In the genomic region with DNA sequence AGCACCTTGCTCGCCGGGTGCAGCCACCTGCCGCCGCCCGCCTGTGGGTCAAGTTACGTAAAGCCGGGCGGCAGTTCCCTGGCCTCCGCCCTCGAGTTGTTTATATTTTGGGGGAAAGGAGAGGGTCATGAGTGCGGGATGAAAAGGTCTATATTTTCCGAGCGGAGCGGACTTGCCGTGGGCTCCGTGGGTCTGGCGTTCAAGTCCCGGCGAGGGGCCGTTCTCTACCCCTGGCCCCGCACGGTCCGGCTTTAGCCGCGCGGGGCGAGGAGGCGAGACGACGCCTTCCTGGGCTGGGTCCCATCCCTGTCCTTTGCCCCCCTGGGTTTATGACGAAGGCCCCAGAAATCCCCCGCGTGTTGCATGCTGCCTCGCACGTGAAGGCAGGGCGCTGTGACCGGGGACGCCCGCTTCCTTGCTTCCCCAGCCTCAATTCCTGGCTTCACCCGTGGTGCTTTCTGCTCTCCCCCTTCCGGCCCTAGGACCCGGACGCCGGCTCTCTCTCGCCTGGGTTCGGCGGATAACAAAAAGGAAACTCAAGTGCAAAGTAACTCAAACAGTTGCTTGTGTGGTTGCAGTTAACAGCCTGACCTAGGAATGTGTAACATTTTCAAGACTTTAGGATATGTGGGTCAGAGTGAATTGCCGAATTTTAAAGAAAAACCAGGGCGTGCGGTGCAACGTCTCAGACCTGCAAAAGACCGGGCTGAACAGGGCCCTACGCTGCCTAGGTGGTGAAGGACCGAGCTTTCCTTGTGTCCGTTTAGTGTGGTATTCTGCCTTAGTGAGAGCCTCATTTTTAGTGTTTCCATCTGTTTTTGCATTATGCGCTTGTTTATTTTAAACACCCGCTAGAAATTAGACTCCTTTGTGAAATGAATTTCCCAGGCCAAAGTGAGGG, we compare ENCODE assay signal across 8 cellular contexts. TPM values are rescaled to one million over a fixed set of nuclear protein-coding genes. Genes with fewer than 3 reads are reported as not detected.
DNase-seq lines count a peak whose midpoint lies in the region; ATAC-seq and TF ChIP-seq lines count a peak whose summit lies in the region.

No MANE protein-coding gene starts in this region.

- H3K9me2 ChIP-seq in OCI-LY7 (ENCODE audit: insufficient read depth, low read length) = no peaks in the 10 kb centered on the region

- H3K79me2 ChIP-seq in OCI-LY7 (ENCODE audit: insufficient read depth, low read depth, low read length) = peaks cover 52% of the 10 kb centered on the region

- H4K20me1 ChIP-seq in OCI-LY7 (ENCODE audit: insufficient read depth, low read length) = peaks cover 17% of the 10 kb centered on the region; the same call in 1 of the 2 replicates

- H3K4me1 Mint-ChIP-seq in natural killer cell = peaks cover 19 to 31% of the 10 kb centered on the region in 2 donors
- H3K4me1 Mint-ChIP-seq in stimulated activated naive CD8-positive, alpha-beta T cell treated with anti-CD3 and anti-CD28 coated beads, Interleukin-15, Interleukin-2, amounts not matched to agents 100 ng/mL and 50 ng/mL, for 24 hours (ENCODE audit: low read depth) = peaks cover 31% of the 10 kb centered on the region

- TF ChIP-seq CTCF in OCI-LY7 (conservative IDR thresholded peaks at IDR 0.05; ENCODE audit: low read length) = no peak
- TF ChIP-seq CTCF in fibroblast of mammary gland (conservative IDR thresholded peaks at IDR 0.05; ENCODE audit: control insufficient read depth, insufficient read depth, low read depth, low read length) = no peak
- no peak for TF ChIP-seq CTCF in natural killer cell (IDR thresholded peaks at IDR 0.05)

- H3K27ac ChIP-seq in OCI-LY7 (ENCODE audit: low read depth, low read length, poor library complexity, severe bottlenecking) = peak overlapping the region; percentile 58

- H3K27me3 Mint-ChIP-seq in natural killer cell (ENCODE audit: low read depth in 2 of 2) = no peaks in the 10 kb centered on the region
- no peaks in the 10 kb centered on the region for H3K27me3 Mint-ChIP-seq in stimulated activated naive CD8-positive, alpha-beta T cell treated with anti-CD3 and anti-CD28 coated beads, Interleukin-15, Interleukin-2, amounts not matched to agents 100 ng/mL and 50 ng/mL, for 24 hours

- H3K4me3 Mint-ChIP-seq in natural killer cell = peak overlapping the region; percentile 96
- H3K4me3 Mint-ChIP-seq in stimulated activated naive CD8-positive, alpha-beta T cell treated with anti-CD3 and anti-CD28 coated beads, Interleukin-15, Interleukin-2, amounts not matched to agents 100 ng/mL and 50 ng/mL, for 24 hours = peak overlapping the region; percentile 96

- peak; percentile 70 for DNase-seq in OCI-LY7 (ENCODE audit: low spot score)
- DNase-seq in activated T-cell treated with anti-CD3 and anti-CD28 coated beads, Interleukin-2, amount 50 U/mL, for 48 hours = peak; percentile 67 to 71
- DNase-seq in fibroblast of mammary gland (ENCODE audit: low read depth) = peak; percentile 14
- DNase-seq in natural killer cell = peak; percentile 49

- POLR2A ChIA-PET in OCI-LY7 (lab: Charles Lee) = no interaction called here

- H3K9me3 Mint-ChIP-seq in natural killer cell = no peaks in the 10 kb centered on the region
- no peaks in the 10 kb centered on the region for H3K9me3 Mint-ChIP-seq in stimulated activated naive CD8-positive, alpha-beta T cell treated with anti-CD3 and anti-CD28 coated beads, Interleukin-15, Interleukin-2, amounts not matched to agents 100 ng/mL and 50 ng/mL, for 24 hours

- no peaks in the 10 kb centered on the region for H3K36me3 ChIP-seq in OCI-LY7 (ENCODE audit: insufficient read depth, low read length)

- no peaks in the 10 kb centered on the region for H3K36me3 Mint-ChIP-seq in natural killer cell
- H3K36me3 Mint-ChIP-seq in stimulated activated naive CD8-positive, alpha-beta T cell treated with anti-CD3 and anti-CD28 coated beads, Interleukin-15, Interleukin-2, amounts not matched to agents 100 ng/mL and 50 ng/mL, for 24 hours (ENCODE audit: low read depth) = peaks cover 4% of the 10 kb centered on the region

- no TSS peak for BruUV-seq in OCI-LY7 (replicated peaks; lab: Mats Ljungman, UMichigan)

- intact Hi-C loops in OCI-LY7 (cut with micrococcal nuclease; ENCODE audit: unreplicated experiment) = loop anchor here (5.0 to 10.0 kb wide), 4 partner anchors 786 to 1119 kb away; a partner anchor contains a TSS
- intact Hi-C loops in natural killer cell (cut with micrococcal nuclease) = loop anchor here (5.0 kb wide), 1 partner anchor 854 kb away; a partner anchor contains a TSS

- no peaks in the 10 kb centered on the region for H3K9me3 ChIP-seq in OCI-LY7 (ENCODE audit: low read length)

- H2AFZ ChIP-seq in OCI-LY7 (ENCODE audit: low read length) = peak overlapping the region; percentile 88

- peak overlapping the region; percentile 87 to 91 for H3K27ac Mint-ChIP-seq in natural killer cell
- peak overlapping the region; percentile 85 for H3K27ac Mint-ChIP-seq in stimulated activated naive CD8-positive, alpha-beta T cell treated with anti-CD3 and anti-CD28 coated beads, Interleukin-15, Interleukin-2, amounts not matched to agents 100 ng/mL and 50 ng/mL, for 24 hours

- peaks cover 27% of the 10 kb centered on the region for H3K4me1 ChIP-seq in OCI-LY7 (ENCODE audit: insufficient read depth, low read length, poor library complexity, severe bottlenecking)

- H3K4me2 ChIP-seq in OCI-LY7 (ENCODE audit: low read length) = peak overlapping the region; percentile 81

- peak overlapping the region; percentile 86 for H3K4me3 ChIP-seq in OCI-LY7 (ENCODE audit: low read depth, low read length, poor library complexity, severe bottlenecking)
- peak overlapping the region; percentile 79 for H3K4me3 ChIP-seq in fibroblast of mammary gland (ENCODE audit: control insufficient read depth, low read depth, low read length)

- ATAC-seq in GM18867 (IDR thresholded peaks at IDR 0.05; ENCODE audit: unreplicated experiment) (peak; percentile 12), HG03025 (IDR thresholded peaks at IDR 0.05; ENCODE audit: low FRiP score, unreplicated experiment) (peak; percentile 21), natural killer cell (peak; percentile 28 to 39 (median 31)), HG03108 (IDR thresholded peaks at IDR 0.05; ENCODE audit: unreplicated experiment) (no peak)

- CTCF ChIA-PET in OCI-LY7 (lab: Charles Lee; ENCODE audit: unreplicated experiment) = no interaction called here

RNA-seq across cellular contexts. Expression of a gene that starts 0.8 kb away (rescaled TPM):
- total RNA-seq in OCI-LY7 (2014; rRNA removed; shearing (Covaris generic)) = 22.8 and 27.0 TPM in 2 replicates
- total RNA-seq in OCI-LY7 (2022) = 44.6 and 52.6 TPM in 2 replicates
- 10 to 100 TPM; 54.7 to 74.2 (median 70.4) TPM for total RNA-seq in natural killer cell

Comparison
In these comparisons a context has a peak if more than half of its experiments do, and no peak if none do; other contexts are left out.
1. DNase-seq: peak in every context shown above with its lines; median percentile 70 in OCI-LY7; 69 in activated T-cell treated with anti-CD3 and anti-CD28 coated beads, Interleukin-2, amount 50 U/mL, for 48 hours; 49 in natural killer cell; 14 in fibroblast of mammary gland.